Comparison of ENCODE assay signal across 1 cellular context in genomic region chr15:64620991-64621495, GRCh38.
TF ChIP-seq lines count a peak whose summit lies in the region.

No MANE protein-coding gene starts in this region.

TF ChIP-seq in GM12878, 131 proteins besides CTCF, POLR2A, EP300 and RAD21 (continued from another document):
- TF ChIP-seq IRF5 (IDR thresholded peaks at IDR 0.05; ENCODE audit: borderline replicate concordance) (no peak), E4F1 (IDR thresholded peaks at IDR 0.05; ENCODE audit: borderline replicate concordance, partially characterized antibody) (no peak), SMAD5 (IDR thresholded peaks at IDR 0.05; ENCODE audit: low read depth) (no peak), REST (IDR thresholded peaks at IDR 0.05; ENCODE audit: low read depth, low read length) (no peak)
TF ChIP-seq in GM12878: peak in this region for 0.
